9 cellular contexts compared by ENCODE assay signal in the genomic region with DNA sequence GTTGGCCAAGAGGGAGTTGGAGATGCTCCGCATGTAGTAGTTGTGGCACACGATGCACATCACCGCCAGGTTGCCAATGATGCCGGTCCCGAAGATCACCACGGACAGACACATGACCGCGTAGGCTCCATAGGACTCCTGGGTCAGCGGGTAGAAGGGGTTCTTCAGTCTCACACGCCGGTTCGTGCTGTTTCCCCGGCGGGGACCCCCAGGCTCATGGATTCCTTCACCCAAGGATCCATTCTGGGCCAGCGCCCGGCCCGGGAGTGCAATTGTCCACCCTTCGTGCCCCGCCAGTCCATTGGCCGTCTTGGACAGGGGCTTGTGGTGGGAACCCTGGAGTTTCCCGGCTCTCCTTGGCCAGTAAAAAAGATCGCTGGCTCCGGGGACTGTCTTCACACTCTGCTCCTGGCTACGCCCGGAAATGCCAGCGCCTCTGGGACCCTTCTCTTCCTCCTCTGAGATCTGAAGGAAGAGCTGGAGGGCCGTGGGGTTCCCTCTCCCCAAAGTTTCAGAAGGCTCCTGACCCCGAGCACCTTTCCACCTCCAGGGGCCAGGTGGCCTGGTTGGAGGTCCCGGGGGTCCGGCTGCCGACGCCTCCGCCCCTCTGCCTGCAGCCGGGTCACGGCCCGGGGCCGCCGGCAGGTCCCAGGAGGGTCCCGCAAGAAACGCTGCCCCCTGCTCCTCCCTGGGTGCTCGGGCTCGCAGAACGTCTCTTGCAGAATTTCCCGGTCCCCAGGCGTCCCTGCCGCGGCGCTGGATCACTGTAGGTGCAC. TPM values are rescaled to one million over a fixed set of nuclear protein-coding genes. Genes with fewer than 3 reads are reported as not detected.
A peak's percentile ranks its signal among the peaks of the same experiment; 100 is the strongest.
DNase-seq lines count a peak whose midpoint lies in the region; ATAC-seq, FAIRE-seq and TF ChIP-seq lines count a peak whose summit lies in the region.
"Had no signal": no experiment of that assay in that cellular context is flagged by ENCODE, and none has a peak within 500 bp of the region (broad histone marks: within the 10 kb centered on the region; RNA-seq: fewer than 3 reads in every experiment).

No MANE protein-coding gene starts in this region.

- no peak for TF ChIP-seq POLR2A in HepG2 (IDR thresholded peaks at IDR 0.05; ENCODE audit: insufficient read depth in 1 of 2, low read depth in 2 of 2, low read length in 2 of 2)

- H3K4me3 ChIP-seq in liver (ENCODE audit: low read depth in 1 of 3, low read length in 3 of 3), result peak overlapping the region; percentile 74 to 95 (median 89)
- no peak overlapping the region for H3K4me3 ChIP-seq in HepG2 (replicated peaks in 1 of 3; ENCODE audit: insufficient read depth in 1 of 3, low read depth in 2 of 3, low read length in 3 of 3)
- peak overlapping the region; percentile 75 to 78 for H3K4me3 ChIP-seq in duodenal mucosa (ENCODE audit: low read depth in 1 of 2, low read length in 2 of 2)
- peak overlapping the region; percentile 55 to 80 for H3K4me3 ChIP-seq in muscle layer of duodenum (ENCODE audit: low read depth in 1 of 2, low read length in 2 of 2)

- H3K4me1 ChIP-seq in liver (ENCODE audit: control insufficient read depth in 4 of 4, insufficient read depth in 4 of 4, low read length in 3 of 4) (peaks cover 9 to 36% (median 19%) of the 10 kb centered on the region in 4 donors), HepG2 (ENCODE audit: insufficient read depth, low read length) (peaks cover 20% of the 10 kb centered on the region), duodenal mucosa (ENCODE audit: control insufficient read depth in 1 of 2, insufficient read depth in 2 of 2, low read length in 2 of 2) (peaks cover 13 to 18% of the 10 kb centered on the region in 2 donors), muscle layer of duodenum (ENCODE audit: control insufficient read depth in 1 of 2, insufficient read depth in 2 of 2, low read length in 2 of 2) (peaks cover 0 to 14% of the 10 kb centered on the region in 2 donors)

- H3K27ac ChIP-seq in liver (ENCODE audit: low read depth in 1 of 2, low read length in 2 of 2) (peak overlapping the region in 1 of 2 donors; percentile 83), HepG2 (ENCODE audit: extremely low read length, insufficient read depth, low read length) (no peak overlapping the region), duodenal mucosa (ENCODE audit: low read depth, low read length) (no peak overlapping the region), muscle layer of duodenum (ENCODE audit: low read length) (no peak overlapping the region)

- no peaks in the 10 kb centered on the region for H3K27me3 ChIP-seq in liver (ENCODE audit: control insufficient read depth in 4 of 4, insufficient read depth in 4 of 4, low read length in 3 of 4)
- H3K27me3 ChIP-seq in HepG2 (ENCODE audit: control insufficient read depth in 1 of 2, insufficient read depth in 2 of 2, low read length in 2 of 2), result no peaks in the 10 kb centered on the region
- H3K27me3 ChIP-seq in duodenal mucosa (ENCODE audit: control insufficient read depth in 1 of 2, insufficient read depth in 2 of 2, low read length in 2 of 2), result peaks cover 19 to 21% of the 10 kb centered on the region in 2 donors
- H3K27me3 ChIP-seq in muscle layer of duodenum (ENCODE audit: low read depth, low read length), result peaks cover 23% of the 10 kb centered on the region

- 10% methylated on average over 48 of the region's 48 CpGs for WGBS in liver
- WGBS in HepG2 (ENCODE audit: low lambda C conversion rate), result 73% methylated on average over 12 of the region's 48 CpGs

- DNase-seq in HepG2 (ENCODE audit: low spot score) (no peak), mucosa of gallbladder (ENCODE audit: low spot score) (no peak)
- DNase-seq in effector CD8-positive, alpha-beta T cell (lab: John Stamatoyannopoulos, UW), result no peak
- DNase-seq: KG1 had no signal

- TF ChIP-seq EP300 in HepG2 (IDR thresholded peaks at IDR 0.05; ENCODE audit: low read depth in 2 of 2, low read length in 2 of 2), result no peak
- TF ChIP-seq EP300 in HepG2 (CRISPR knock-in tag; IDR thresholded peaks at IDR 0.05; ENCODE audit: borderline replicate concordance), result no peak

- intact Hi-C loops in HepG2 (cut with micrococcal nuclease; ENCODE audit: unreplicated experiment), result no loop called here

- no peak for FAIRE-seq in HepG2 (lab: Jason Lieb, UNC)

- H2AFZ ChIP-seq in HepG2 (ENCODE audit: low read length), result no peak overlapping the region

- POLR2A ChIA-PET in HepG2 (lab: Yijun Ruan, JAX), result no interaction called here

- H3K9ac ChIP-seq in liver (ENCODE audit: low read depth in 1 of 2, low read length in 2 of 2) (no peak overlapping the region), HepG2 (ENCODE audit: insufficient read depth, low read depth, low read length) (no peak overlapping the region), duodenal mucosa (ENCODE audit: low read depth in 1 of 2, low read length in 2 of 2) (peak overlapping the region in 1 of 2 donors; percentile 18)

- no peaks in the 10 kb centered on the region for H3K36me3 ChIP-seq in liver (ENCODE audit: control insufficient read depth in 4 of 4, insufficient read depth in 3 of 4, low read depth in 1 of 4, low read length in 3 of 4)
- H3K36me3 ChIP-seq in HepG2 (replicated peaks in 1 of 2; ENCODE audit: control insufficient read depth in 1 of 2, insufficient read depth in 2 of 2, low read length in 2 of 2), result no peaks in the 10 kb centered on the region
- H3K36me3 ChIP-seq in duodenal mucosa (ENCODE audit: control insufficient read depth in 1 of 2, insufficient read depth in 2 of 2, low read length in 2 of 2), result no peaks in the 10 kb centered on the region
- no peaks in the 10 kb centered on the region for H3K36me3 ChIP-seq in muscle layer of duodenum (ENCODE audit: control insufficient read depth in 1 of 2, insufficient read depth in 2 of 2, low read length in 2 of 2)

- TF ChIP-seq RAD21 in liver (IDR thresholded peaks at IDR 0.05) (no peak), HepG2 (CRISPR knock-in tag; IDR thresholded peaks at IDR 0.05) (no peak)

- TF ChIP-seq CTCF in liver (IDR thresholded peaks at IDR 0.05; ENCODE audit: low read depth, low read length, missing input control) (no peak), HepG2 (CRISPR knock-in tag; IDR thresholded peaks at IDR 0.05) (no peak)

- no peaks in the 10 kb centered on the region for H3K79me2 ChIP-seq in HepG2 (ENCODE audit: insufficient read depth, low read length)

- no peaks in the 10 kb centered on the region for H3K9me3 ChIP-seq in liver (ENCODE audit: control insufficient read depth in 4 of 4, low read length in 3 of 4)
- H3K9me3 ChIP-seq in HepG2 (ENCODE audit: low read length), result peaks cover 11% of the 10 kb centered on the region
- H3K9me3 ChIP-seq in duodenal mucosa (ENCODE audit: control insufficient read depth in 1 of 2, low read length in 2 of 2), result no peaks in the 10 kb centered on the region
- H3K9me3 ChIP-seq in muscle layer of duodenum (ENCODE audit: control insufficient read depth in 1 of 2, low read length in 2 of 2), result no peaks in the 10 kb centered on the region

- in situ Hi-C loops in HepG2 (cut with HindIII; ENCODE audit: extremely low pct_ligation_motif_present, low pct_unique_long_range_greater_than_20kb), result no loop called here

- ATAC-seq in HepG2, result no peak
- no peak for ATAC-seq in esophagus mucosa
- ATAC-seq in GM21576 (IDR thresholded peaks at IDR 0.05; ENCODE audit: unreplicated experiment), result no peak

- CTCF ChIA-PET in HepG2 (lab: Yijun Ruan, JAX; ENCODE audit: low intra/inter-chr PET ratio, low total read pairs), result no interaction called here

- H4K20me1 ChIP-seq in HepG2 (ENCODE audit: insufficient read depth, low read length), result no peaks in the 10 kb centered on the region

- H3K4me2 ChIP-seq in HepG2 (ENCODE audit: low read depth, low read length), result no peak overlapping the region

- no TSS peak for BruUV-seq in HepG2 (replicated peaks; lab: Mats Ljungman, UMichigan)

TF ChIP-seq in liver, 16 proteins besides CTCF, POLR2A, EP300 and RAD21:
- TF ChIP-seq ATF3 (IDR thresholded peaks at IDR 0.05), result no peak

TF ChIP-seq in HepG2, 621 proteins besides CTCF, POLR2A, EP300 and RAD21:
- TF ChIP-seq ZBTB3 (CRISPR knock-in tag; IDR thresholded peaks at IDR 0.05; ENCODE audit: borderline replicate concordance, low read depth) (no peak), ZNF33A (CRISPR knock-in tag; IDR thresholded peaks at IDR 0.05; ENCODE audit: borderline replicate concordance) (no peak)

RNA-seq across cellular contexts. Expression of gene GPR37, which starts 1.3 kb away (rescaled TPM):
- 10 to 100 TPM in 1 of 2 donors, under 1 TPM in 1; 0.33 to 12.0 TPM for total RNA-seq in liver
- polyA plus RNA-seq in liver, result 10 to 100 TPM in 1 of 2 donors, 1 to 10 TPM in 1; 5.9 to 11.5 TPM
- not detected in 2 replicates for total RNA-seq in HepG2 (2016; rRNA removed; fragmentation: Illumina TruSeq; extraction: Trizol)
- total RNA-seq in HepG2 (2016; cell fraction: cytosol; rRNA removed; fragmentation: Illumina TruSeq; extraction: Trizol; ENCODE audit: low read depth), result not detected in 2 replicates
- not detected in 2 replicates for total RNA-seq in HepG2 (2016; cell fraction: insoluble cytoplasmic fraction; rRNA removed; fragmentation: Illumina TruSeq; extraction: Trizol)
- not detected in 2 replicates for total RNA-seq in HepG2 (2016; cell fraction: membrane; rRNA removed; fragmentation: Illumina TruSeq; extraction: Trizol)
- not detected in 2 replicates for total RNA-seq in HepG2 (2016; cell fraction: nucleus; rRNA removed; fragmentation: Illumina TruSeq; extraction: Trizol)
- polyA plus RNA-seq in HepG2 (2011; rRNA removed), result not detected in 2 replicates
- polyA plus RNA-seq in HepG2 (2011; cell fraction: cytosol; rRNA removed), result not detected in 2 replicates
- 0.03 TPM in 1 of 2 replicates, not detected in the other for polyA plus RNA-seq in HepG2 (2011; cell fraction: nucleus; rRNA removed)
- polyA plus RNA-seq in HepG2 (2012), result not detected in 2 replicates
- polyA plus RNA-seq in HepG2 (2016; cell fraction: cytosol; fragmentation: Illumina TruSeq; extraction: Trizol; ENCODE audit: low read depth), result not detected in 2 replicates
- not detected in 2 replicates for polyA plus RNA-seq in HepG2 (2016; cell fraction: insoluble cytoplasmic fraction; fragmentation: Illumina TruSeq; extraction: Trizol; ENCODE audit: low read depth)
- not detected in 2 replicates for polyA plus RNA-seq in HepG2 (2016; cell fraction: membrane; fragmentation: Illumina TruSeq; extraction: Trizol; ENCODE audit: low read depth)
- not detected in 2 replicates for polyA plus RNA-seq in HepG2 (2016; cell fraction: nucleus; fragmentation: Illumina TruSeq; extraction: Trizol; ENCODE audit: insufficient read depth, low read depth)
- polyA minus RNA-seq in HepG2 (2011; rRNA and poly(A)+ RNA removed; ENCODE audit: low replicate concordance), result 0.61 TPM in 1 of 2 replicates, not detected in the other
- not detected in 2 replicates for polyA minus RNA-seq in HepG2 (2011; cell fraction: cytosol; rRNA and poly(A)+ RNA removed)
- not detected in 2 replicates for polyA minus RNA-seq in HepG2 (2011; cell fraction: nucleus; rRNA and poly(A)+ RNA removed)
- total RNA-seq in mucosa of gallbladder, result 3.7 TPM
- 5.9 TPM for total RNA-seq in esophagus mucosa

Comparison
In these comparisons a context has a peak if more than half of its experiments do, and no peak if none do; other contexts are left out.
1. H3K4me3 ChIP-seq: peak in liver (3 of 3), duodenal mucosa (2 of 2) and muscle layer of duodenum (2 of 2); none in HepG2 (0 of 3).